Comparison of ENCODE assay signal across 8 cellular contexts in genomic region chr4:137384476-137384875, GRCh38.
"Had no signal": no experiment of that assay in that cellular context is flagged by ENCODE, and none has a peak within 500 bp of the region (broad histone marks: within the 10 kb centered on the region; RNA-seq: fewer than 3 reads in every experiment).

No MANE protein-coding gene starts in this region.

- H3K9me3 ChIP-seq: HAP-1 had no signal

- H3K4me3 Mint-ChIP-seq: GM23338, HFFc6 had no signal

- FAIRE-seq: HTR-8/SVneo, K562 had no signal

- H2AFZ ChIP-seq: GM23338 had no signal

- H3K9me3 Mint-ChIP-seq: GM23338, HFFc6 had no signal

- H3K4me2 ChIP-seq: GM23338 had no signal

- ATAC-seq: GM23338, HCT116, K562 had no signal

- H3K4me1 ChIP-seq: HAP-1 had no signal

- H3K27ac Mint-ChIP-seq: GM23338, HFFc6 had no signal

- H3K4me1 Mint-ChIP-seq: GM23338 had no signal

- DNase-seq: H7, HFFc6, IMR-90 had no signal

- H3K36me3 ChIP-seq: HAP-1 had no signal

- H3K4me3 ChIP-seq: GM23338, HAP-1, K562 had no signal
